In the genomic region with DNA sequence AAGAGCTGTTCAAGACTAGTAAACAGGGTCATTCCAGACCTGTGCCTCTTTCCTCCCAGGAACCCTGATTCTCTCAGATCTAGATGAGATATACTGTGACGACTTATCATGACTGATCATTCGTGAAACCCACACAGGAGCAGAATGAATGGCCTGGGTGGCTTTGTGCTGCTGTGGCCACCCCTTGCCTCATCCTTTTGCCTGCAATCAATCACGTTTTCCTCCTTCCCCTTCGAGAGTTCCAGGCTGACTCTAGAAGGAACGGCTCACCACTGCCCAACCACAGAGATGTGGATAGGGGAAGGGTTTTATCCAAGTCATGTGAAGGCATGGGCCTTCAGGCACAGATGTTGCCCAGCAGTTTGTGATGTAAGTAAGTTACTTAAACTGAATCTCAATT, we compare ENCODE assay signal across 8 cellular contexts. TPM values are rescaled to one million over a fixed set of nuclear protein-coding genes. Genes with fewer than 3 reads are reported as not detected.
DNase-seq lines count a peak whose midpoint lies in the region; TF ChIP-seq lines count a peak whose summit lies in the region.

No MANE protein-coding gene starts in this region.

- TF ChIP-seq CTCF in HL-60 (IDR thresholded peaks at IDR 0.05; ENCODE audit: insufficient read depth, low read length) (no peak), ascending aorta (IDR thresholded peaks at IDR 0.05) (no peak), nephron progenitor cell (IDR thresholded peaks at IDR 0.05) (no peak)

- intact Hi-C loops in ascending aorta (cut with DNase I) = no loop called here

- H3K9me3 ChIP-seq in ascending aorta = no peaks in the 10 kb centered on the region

- peaks cover 24 to 45% of the 10 kb centered on the region in 2 donors for H3K4me1 ChIP-seq in ascending aorta

- H3K27me3 ChIP-seq in HL-60 (ENCODE audit: insufficient read depth, poor library complexity, severe bottlenecking) (no peaks in the 10 kb centered on the region), ascending aorta (no peaks in the 10 kb centered on the region)

- peaks cover 9% of the 10 kb centered on the region for H3K27me3 Mint-ChIP-seq in nephron progenitor cell (ENCODE audit: low read depth, poor library complexity)

- H3K36me3 ChIP-seq in ascending aorta = peaks cover 5 to 10% of the 10 kb centered on the region in 2 donors

- peaks cover 98% of the 10 kb centered on the region for H3K4me1 Mint-ChIP-seq in nephron progenitor cell

- H3K4me3 ChIP-seq in HL-60 (replicated peaks; ENCODE audit: insufficient read depth, low read length) (no peak overlapping the region), ascending aorta (no peak overlapping the region)

- H3K27ac ChIP-seq in HL-60 (replicated peaks) = peak overlapping the region; percentile 92
- H3K27ac ChIP-seq in ascending aorta = peak overlapping the region; percentile 31 to 74

- no peaks in the 10 kb centered on the region for H3K9me3 Mint-ChIP-seq in nephron progenitor cell

- peak; percentile 50 for DNase-seq in activated T-cell treated with anti-CD3 and anti-CD28 coated beads for 24 hours (ENCODE audit: low read depth)
- no peak for DNase-seq in activated T-cell treated with anti-CD3 and anti-CD28 coated beads, Interleukin-2, amount 50 U/mL, for 1 hour
- peak; percentile 97 to 98 for DNase-seq in HL-60 (ENCODE audit: low read depth in 1 of 2, low spot score in 1 of 2)
- no peak for DNase-seq in ascending aorta (ENCODE audit: low spot score in 2 of 2)
- DNase-seq in nephron progenitor cell = no peak
- no peak for DNase-seq in NCI-H226
- DNase-seq in HCEC 1CT = no peak
- no peak for DNase-seq in activated gamma-delta T cell treated with Interleukin-2 at 50 U/mL for 16 hours

- H3K27ac Mint-ChIP-seq in nephron progenitor cell = peak overlapping the region; percentile 99

- H3K4me3 Mint-ChIP-seq in nephron progenitor cell = no peak overlapping the region

- peaks cover 4% of the 10 kb centered on the region for H3K36me3 Mint-ChIP-seq in nephron progenitor cell (ENCODE audit: low read depth)

RNA-seq across cellular contexts. Expression of gene ANXA6, which starts 5.8 kb away (rescaled TPM):
- total RNA-seq in ascending aorta = 334 TPM

Comparison
In these comparisons a context has a peak if more than half of its experiments do, and no peak if none do; other contexts are left out.
1. DNase-seq: peak in activated T-cell treated with anti-CD3 and anti-CD28 coated beads for 24 hours (single experiment) and HL-60 (2 of 2); none in activated T-cell treated with anti-CD3 and anti-CD28 coated beads, Interleukin-2, amount 50 U/mL, for 1 hour (single experiment), ascending aorta (0 of 2), nephron progenitor cell (single experiment), NCI-H226 (single experiment), HCEC 1CT (single experiment) and activated gamma-delta T cell treated with Interleukin-2 at 50 U/mL for 16 hours (single experiment).